1 cellular context compared by ENCODE assay signal in the genomic region with DNA sequence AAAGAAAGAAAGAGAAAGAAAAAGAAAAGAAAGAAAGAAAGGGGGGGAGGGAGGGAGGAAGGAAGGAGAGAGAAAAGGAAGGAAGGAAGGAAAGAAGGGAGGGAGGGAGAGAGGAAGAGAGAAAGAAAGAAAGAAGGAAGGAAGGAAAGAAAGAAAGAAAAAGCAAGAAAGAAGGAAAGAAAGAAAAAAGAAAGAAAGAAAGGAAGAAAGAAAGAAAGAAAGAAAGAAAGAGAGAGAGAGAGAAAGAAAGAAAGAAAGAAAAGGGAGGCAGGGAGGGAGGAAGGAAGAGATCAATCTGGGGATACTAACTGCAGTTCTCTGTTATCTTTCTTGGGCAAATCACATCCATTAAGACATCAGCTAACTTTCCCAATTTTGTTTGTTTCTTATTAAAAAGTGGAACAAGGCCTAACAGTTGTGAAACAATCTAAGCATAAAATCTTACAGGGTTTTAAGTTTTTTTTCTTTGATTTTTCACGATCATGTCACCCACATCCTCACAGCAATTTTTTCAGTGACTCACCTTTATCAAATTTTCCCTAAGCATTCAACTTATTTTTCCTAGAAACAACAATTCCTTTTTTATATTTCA.
TF ChIP-seq lines count a peak whose summit lies in the region.

No MANE protein-coding gene starts in this region.

TF ChIP-seq in HepG2, 621 proteins besides CTCF, POLR2A, EP300 and RAD21:
- TF ChIP-seq SMARCC2 (IDR thresholded peaks at IDR 0.05) (no peak), FUBP1 (CRISPR knock-in tag; IDR thresholded peaks at IDR 0.05; ENCODE audit: borderline replicate concordance) (no peak), MEIS1 (CRISPR knock-in tag; IDR thresholded peaks at IDR 0.05; ENCODE audit: borderline replicate concordance) (no peak), ZNF788 (CRISPR knock-in tag; IDR thresholded peaks at IDR 0.05; ENCODE audit: borderline replicate concordance) (no peak), ZFP36L1 (CRISPR knock-in tag; IDR thresholded peaks at IDR 0.05) (no peak), ZNF350 (CRISPR knock-in tag; IDR thresholded peaks at IDR 0.05; ENCODE audit: borderline replicate concordance, low read depth) (no peak), ZKSCAN1 (IDR thresholded peaks at IDR 0.05; ENCODE audit: low read length) (no peak), ZNF101 (CRISPR knock-in tag; IDR thresholded peaks at IDR 0.05; ENCODE audit: borderline replicate concordance, low read depth) (no peak), ZSCAN9 (CRISPR knock-in tag; IDR thresholded peaks at IDR 0.05; ENCODE audit: borderline replicate concordance) (no peak)
